18 cellular contexts compared by ENCODE assay signal in the genomic region with DNA sequence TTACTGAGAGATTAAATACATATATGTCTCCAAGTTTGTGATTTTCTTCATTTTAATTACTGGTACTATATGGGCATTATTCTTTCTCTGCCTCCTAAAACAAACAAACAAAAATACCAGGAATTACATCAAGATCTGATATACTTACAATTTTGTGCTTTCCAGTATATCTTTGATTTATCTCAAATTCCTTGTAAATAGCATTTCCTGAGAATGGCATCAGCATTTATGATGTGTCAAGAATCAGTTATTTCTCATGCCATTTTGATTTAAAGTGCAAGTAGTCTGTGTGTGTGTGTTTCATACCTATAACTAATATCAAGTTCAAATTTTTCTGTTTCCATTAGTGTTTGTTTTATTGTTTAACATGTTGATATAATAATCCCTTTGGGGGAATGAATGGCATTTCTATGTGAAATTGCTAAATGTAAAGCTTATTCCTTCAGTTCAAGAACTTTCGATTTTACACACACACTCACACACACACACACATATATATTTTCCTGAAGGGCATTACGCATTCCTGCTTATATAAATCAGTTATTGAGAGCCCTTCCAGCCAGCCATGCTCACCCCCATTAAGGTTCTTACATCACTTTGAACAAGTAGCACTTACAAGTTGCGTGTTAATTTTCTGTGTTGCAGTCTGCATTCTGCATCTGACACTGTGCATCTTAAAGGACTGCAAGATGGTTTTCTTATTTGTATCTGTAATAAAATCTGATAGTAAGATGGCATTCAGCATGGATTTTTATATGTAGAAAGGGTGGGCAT.
DNase-seq lines count a peak whose midpoint lies in the region; ATAC-seq, FAIRE-seq and TF ChIP-seq lines count a peak whose summit lies in the region.
"Had no signal": no experiment of that assay in that cellular context is flagged by ENCODE, and none has a peak within 500 bp of the region (broad histone marks: within the 10 kb centered on the region; RNA-seq: fewer than 3 reads in every experiment).

No MANE protein-coding gene starts in this region.

- TF ChIP-seq POLR2A in H54 (IDR thresholded peaks at IDR 0.05; ENCODE audit: low read depth, low read length): no peak

- H3K9me3 Mint-ChIP-seq in T-helper 2 cell treated with Interferon-gamma antibody and Interleukin-4, amounts not matched to agents 5 μg/mL and 100 μg/mL, for 36 hours: no peaks in the 10 kb centered on the region
- H3K9me3 Mint-ChIP-seq in activated naive CD8-positive, alpha-beta T cell (ENCODE audit: low read depth): no peaks in the 10 kb centered on the region
- no peaks in the 10 kb centered on the region for H3K9me3 Mint-ChIP-seq in mesothelial cell of epicardium
- H3K9me3 Mint-ChIP-seq: naive B cell had no signal

- no peak for DNase-seq in T-helper 2 cell treated with Interferon-gamma antibody and Interleukin-4, amounts not matched to agents 5 μg/mL and 100 μg/mL, for 36 hours (ENCODE audit: low spot score)
- DNase-seq in T-helper 2 cell (no peak), H54 (ENCODE audit: insufficient read length, low spot score) (no peak), mesothelial cell of epicardium (ENCODE audit: low spot score in 2 of 2, unreplicated experiment in 2 of 2) (no peak), head of caudate nucleus (no peak)
- DNase-seq: 8988T; activated naive CD4-positive, alpha-beta T cell treated with anti-CD3 and anti-CD28 coated beads, Interleukin-2, amount 50 U/mL, for 16 hours; DMS79; heart left ventricle; lower lobe of right lung; naive B cell; NCI-H146; Peyer's patch; psoas muscle had no signal

- H3K27me3 Mint-ChIP-seq in T-helper 2 cell treated with Interferon-gamma antibody and Interleukin-4, amounts not matched to agents 5 μg/mL and 100 μg/mL, for 36 hours (ENCODE audit: low read depth): no peaks in the 10 kb centered on the region
- no peaks in the 10 kb centered on the region for H3K27me3 Mint-ChIP-seq in activated naive CD8-positive, alpha-beta T cell
- H3K27me3 Mint-ChIP-seq in mesothelial cell of epicardium (ENCODE audit: low read depth): no peaks in the 10 kb centered on the region
- H3K27me3 Mint-ChIP-seq: naive B cell had no signal

- peaks cover 52% of the 10 kb centered on the region for H3K4me1 Mint-ChIP-seq in T-helper 2 cell treated with Interferon-gamma antibody and Interleukin-4, amounts not matched to agents 5 μg/mL and 100 μg/mL, for 36 hours (ENCODE audit: low read depth)
- peaks cover 63% of the 10 kb centered on the region for H3K4me1 Mint-ChIP-seq in activated naive CD8-positive, alpha-beta T cell (ENCODE audit: low read depth)
- H3K4me1 Mint-ChIP-seq in mesothelial cell of epicardium: peaks cover 25% of the 10 kb centered on the region

- H3K4me3 Mint-ChIP-seq in T-helper 2 cell treated with Interferon-gamma antibody and Interleukin-4, amounts not matched to agents 5 μg/mL and 100 μg/mL, for 36 hours: peak overlapping the region; percentile 50
- peak overlapping the region; percentile 42 for H3K4me3 Mint-ChIP-seq in activated naive CD8-positive, alpha-beta T cell
- H3K4me3 Mint-ChIP-seq in mesothelial cell of epicardium: no peak overlapping the region
- H3K4me3 Mint-ChIP-seq: naive B cell had no signal

- peaks cover 17% of the 10 kb centered on the region for H3K36me3 Mint-ChIP-seq in T-helper 2 cell treated with Interferon-gamma antibody and Interleukin-4, amounts not matched to agents 5 μg/mL and 100 μg/mL, for 36 hours (ENCODE audit: low read depth)
- peaks cover 14% of the 10 kb centered on the region for H3K36me3 Mint-ChIP-seq in activated naive CD8-positive, alpha-beta T cell
- H3K36me3 Mint-ChIP-seq in mesothelial cell of epicardium: peaks cover 4% of the 10 kb centered on the region

- peak; percentile 78 for FAIRE-seq in H54 (lab: Jason Lieb, UNC)
- FAIRE-seq: GM19239 had no signal

- no peak for TF ChIP-seq CTCF in mesothelial cell of epicardium (IDR thresholded peaks at IDR 0.05; ENCODE audit: unreplicated experiment)

- ATAC-seq in HG03139 (IDR thresholded peaks at IDR 0.05; ENCODE audit: unreplicated experiment) (no peak), HG03354 (IDR thresholded peaks at IDR 0.05; ENCODE audit: poor library complexity, severe bottlenecking, unreplicated experiment) (no peak)
- ATAC-seq: heart left ventricle, lower lobe of right lung, psoas muscle had no signal

- intact Hi-C loops in head of caudate nucleus (cut with DNase I): no loop called here

- H3K27ac Mint-ChIP-seq in T-helper 2 cell treated with Interferon-gamma antibody and Interleukin-4, amounts not matched to agents 5 μg/mL and 100 μg/mL, for 36 hours: peak overlapping the region; percentile 69
- peak overlapping the region; percentile 84 for H3K27ac Mint-ChIP-seq in activated naive CD8-positive, alpha-beta T cell
- H3K27ac Mint-ChIP-seq in mesothelial cell of epicardium: peak overlapping the region; percentile 40
